In genomic region chr4:10108391-10108790, GRCh38 we compare ENCODE assay signal across 11 cellular contexts. TPM values are rescaled to one million over a fixed set of nuclear protein-coding genes. Genes with fewer than 3 reads are reported as not detected.
DNase-seq lines count a peak whose midpoint lies in the region; ATAC-seq, FAIRE-seq and TF ChIP-seq lines count a peak whose summit lies in the region.
"Had no signal": no experiment of that assay in that cellular context is flagged by ENCODE, and none has a peak within 500 bp of the region (broad histone marks: within the 10 kb centered on the region; RNA-seq: fewer than 3 reads in every experiment).

No MANE protein-coding gene starts in this region.

- H3K27me3 ChIP-seq in GM23338 (ENCODE audit: insufficient read depth): no peaks in the 10 kb centered on the region
- H3K27me3 ChIP-seq in heart right ventricle: no peaks in the 10 kb centered on the region

- DNase-seq in GM23338 (ENCODE audit: low spot score) (no peak), heart right ventricle (no peak), NCI-H1417 (lab: John Stamatoyannopoulos, UW) (no peak), GM12892 (ENCODE audit: insufficient read length) (no peak)
- DNase-seq in activated T-helper 2 cell treated with anti-CD3 and anti-CD28 coated beads, Interferon-gamma antibody, Interleukin-2, Interleukin-4, amounts not matched to agents 10 μg/mL and 5 μg/mL and 100 μg/mL, durations not matched to agents 14 hours and 24 hours and 36 hours (ENCODE audit: low spot score): no peak
- DNase-seq: naive B cell, T1000 had no signal

- FAIRE-seq in GM12892 (lab: Jason Lieb, UNC): no peak
- FAIRE-seq: GM19239 had no signal

- H3K4me1 Mint-ChIP-seq in GM23338: peaks cover 94% of the 10 kb centered on the region
- H3K4me1 Mint-ChIP-seq in activated T-helper 2 cell treated with anti-CD3 and anti-CD28 coated beads, Interferon-gamma antibody, Interleukin-2, Interleukin-4, amounts not matched to agents 10 μg/mL and 5 μg/mL and 100 μg/mL, durations not matched to agents 14 hours and 24 hours and 36 hours (ENCODE audit: low read depth): peaks cover 94% of the 10 kb centered on the region

- H3K9me3 ChIP-seq in heart right ventricle: no peaks in the 10 kb centered on the region

- peaks cover 63% of the 10 kb centered on the region for H3K36me3 Mint-ChIP-seq in GM23338 (ENCODE audit: low read depth)
- peaks cover 92% of the 10 kb centered on the region for H3K36me3 Mint-ChIP-seq in activated T-helper 2 cell treated with anti-CD3 and anti-CD28 coated beads, Interferon-gamma antibody, Interleukin-2, Interleukin-4, amounts not matched to agents 10 μg/mL and 5 μg/mL and 100 μg/mL, durations not matched to agents 14 hours and 24 hours and 36 hours (ENCODE audit: low read depth)

- H3K4me2 ChIP-seq in GM23338: no peak overlapping the region

- WGBS in heart right ventricle, 2 donors: 87 to 88% methylated on average over 6 of the region's 6 CpGs

- ATAC-seq in GM23338: no peak
- ATAC-seq in heart right ventricle: peak in 1 of 8 donors; percentile 37
- ATAC-seq in GM19467 (IDR thresholded peaks at IDR 0.05; ENCODE audit: unreplicated experiment): no peak
- ATAC-seq in HG03354 (IDR thresholded peaks at IDR 0.05; ENCODE audit: poor library complexity, severe bottlenecking, unreplicated experiment): no peak

- intact Hi-C loops in activated T-helper 2 cell treated with anti-CD3 and anti-CD28 coated beads, Interferon-gamma antibody, Interleukin-2, Interleukin-4, amounts not matched to agents 10 μg/mL and 5 μg/mL and 100 μg/mL, durations not matched to agents 14 hours and 24 hours and 36 hours (cut with micrococcal nuclease): no loop called here
- intact Hi-C loops in heart right ventricle (cut with DNase I): loop anchor here in 1 of 10 donors (5.0 kb wide), 1 partner anchor 86 kb away; the partner anchor contains the start of gene SLC2A9

- no peak overlapping the region for H3K4me3 ChIP-seq in GM23338
- H3K4me3 ChIP-seq in heart right ventricle: no peak overlapping the region
- no peak overlapping the region for H3K4me3 ChIP-seq in skin epidermis

- peaks cover 100% of the 10 kb centered on the region for H3K79me2 ChIP-seq in GM23338 (replicated peaks; ENCODE audit: insufficient read depth)

- H3K9me2 ChIP-seq in GM23338 (ENCODE audit: insufficient read depth): no peaks in the 10 kb centered on the region

- TF ChIP-seq POLR2A in GM12892 (IDR thresholded peaks at IDR 0.05; ENCODE audit: low read depth, low read length): no peak

- TF ChIP-seq CTCF in GM23338 (conservative IDR thresholded peaks at IDR 0.05; ENCODE audit: low read depth in 2 of 2) (no peak), heart right ventricle (IDR thresholded peaks at IDR 0.05) (no peak)

- H3K4me1 ChIP-seq in GM23338 (ENCODE audit: insufficient read depth): peaks cover 24% of the 10 kb centered on the region
- H3K4me1 ChIP-seq in heart right ventricle: peaks cover 39 to 100% (median 87%) of the 10 kb centered on the region in 9 donors

- no peak overlapping the region for H2AFZ ChIP-seq in GM23338

- no peaks in the 10 kb centered on the region for H3F3A ChIP-seq in GM23338 (replicated peaks; ENCODE audit: low read depth)

- no peaks in the 10 kb centered on the region; the same call in 2 of the 3 replicates for H3K9me3 Mint-ChIP-seq in GM23338
- H3K9me3 Mint-ChIP-seq in activated T-helper 2 cell treated with anti-CD3 and anti-CD28 coated beads, Interferon-gamma antibody, Interleukin-2, Interleukin-4, amounts not matched to agents 10 μg/mL and 5 μg/mL and 100 μg/mL, durations not matched to agents 14 hours and 24 hours and 36 hours: no peaks in the 10 kb centered on the region
- H3K9me3 Mint-ChIP-seq: naive B cell had no signal

- peaks cover 86% of the 10 kb centered on the region for H4K20me1 ChIP-seq in GM23338 (replicated peaks; ENCODE audit: insufficient read depth)

- peaks cover 28% of the 10 kb centered on the region for H3K27me3 Mint-ChIP-seq in GM23338 (ENCODE audit: insufficient read depth, low read depth, poor library complexity)
- H3K27me3 Mint-ChIP-seq in activated T-helper 2 cell treated with anti-CD3 and anti-CD28 coated beads, Interferon-gamma antibody, Interleukin-2, Interleukin-4, amounts not matched to agents 10 μg/mL and 5 μg/mL and 100 μg/mL, durations not matched to agents 14 hours and 24 hours and 36 hours (ENCODE audit: low read depth): no peaks in the 10 kb centered on the region
- H3K27me3 Mint-ChIP-seq: naive B cell had no signal

- peak overlapping the region; percentile 71; the same call in 1 of the 2 replicates for H3K27ac Mint-ChIP-seq in GM23338
- peak overlapping the region; percentile 66 for H3K27ac Mint-ChIP-seq in activated T-helper 2 cell treated with anti-CD3 and anti-CD28 coated beads, Interferon-gamma antibody, Interleukin-2, Interleukin-4, amounts not matched to agents 10 μg/mL and 5 μg/mL and 100 μg/mL, durations not matched to agents 14 hours and 24 hours and 36 hours

- peaks cover 24% of the 10 kb centered on the region for H3K36me3 ChIP-seq in GM23338 (ENCODE audit: insufficient read depth)
- peaks cover 0 to 85% (median 21%) of the 10 kb centered on the region in 9 donors for H3K36me3 ChIP-seq in heart right ventricle

- H3K4me3 Mint-ChIP-seq in GM23338: no peak overlapping the region
- peak overlapping the region; percentile 41 for H3K4me3 Mint-ChIP-seq in activated T-helper 2 cell treated with anti-CD3 and anti-CD28 coated beads, Interferon-gamma antibody, Interleukin-2, Interleukin-4, amounts not matched to agents 10 μg/mL and 5 μg/mL and 100 μg/mL, durations not matched to agents 14 hours and 24 hours and 36 hours (ENCODE audit: low read depth)

- H3K27ac ChIP-seq in GM23338 (ENCODE audit: low read depth) (no peak overlapping the region), heart right ventricle (peak overlapping the region in 8 of 10 donors; percentile 5 to 83 (median 76)), skin epidermis (peak overlapping the region in 12 of 21 experiments; percentile 2 to 89 (median 72))

TF ChIP-seq in GM23338, 12 proteins besides CTCF, POLR2A, EP300 and RAD21:
- TF ChIP-seq EZH2phosphoT487 (IDR thresholded peaks at IDR 0.05; ENCODE audit: unreplicated experiment): no peak
- TF ChIP-seq POLR2AphosphoS5 (IDR thresholded peaks at IDR 0.05; ENCODE audit: low read depth): no peak
- no peak for TF ChIP-seq REST (IDR thresholded peaks at IDR 0.05; ENCODE audit: unreplicated experiment)
- no peak for TF ChIP-seq JUNB (IDR thresholded peaks at IDR 0.05; ENCODE audit: unreplicated experiment)

RNA-seq across cellular contexts. Expression of gene WDR1, which starts 8.2 kb away (rescaled TPM):
- total RNA-seq in GM23338 (2014; rRNA removed; shearing (Covaris generic)): 233 and 248 TPM in 2 replicates
- polyA plus RNA-seq in GM23338 (2016; fragmentation: Nextera tagmentation; extraction: Ambion mirVana) (90.9 and 93.2 TPM in 2 replicates), heart right ventricle (100 to 1,000 TPM in 1 of 2 donors, 10 to 100 TPM in 1; 51.9 to 266 TPM)
- total RNA-seq in activated T-helper 2 cell treated with anti-CD3 and anti-CD28 coated beads, Interferon-gamma antibody, Interleukin-2, Interleukin-4, amounts not matched to agents 10 μg/mL and 5 μg/mL and 100 μg/mL, durations not matched to agents 14 hours and 24 hours and 36 hours: 387 and 398 TPM in 2 replicates
- total RNA-seq in heart right ventricle: 100 to 1,000 TPM; 155 to 302 (median 177) TPM
- 137 TPM for polyA plus RNA-seq in GM12892 (2012; ENCODE audit: missing spikeins)
